2 cellular contexts compared by ENCODE assay signal in genomic region chr5:5542654-5543053, GRCh38.
A peak's percentile ranks its signal among the peaks of the same experiment; 100 is the strongest.
TF ChIP-seq lines count a peak whose summit lies in the region.

No MANE protein-coding gene starts in this region.

TF ChIP-seq in SK-N-SH, 30 proteins besides CTCF, POLR2A, EP300 and RAD21 (continued from another document):
- TF ChIP-seq ZBTB33 (IDR thresholded peaks at IDR 0.05; ENCODE audit: borderline replicate concordance, low read depth) (no peak), FOXJ3 (CRISPR knock-in tag; IDR thresholded peaks at IDR 0.05) (peak; percentile 59), RCOR1 (IDR thresholded peaks at IDR 0.05; ENCODE audit: low read length) (no peak)
TF ChIP-seq in SK-N-SH: peak in this region for 2.

TF ChIP-seq in SK-N-SH treated with all-trans-retinoic acid at 6 μM for 48 hours, 23 proteins besides CTCF, POLR2A, EP300 and RAD21 (continued from another document):
- TF ChIP-seq POU6F1 (CRISPR knock-in tag; IDR thresholded peaks at IDR 0.05; ENCODE audit: borderline replicate concordance, low read depth), result no peak
